Comparison of ENCODE assay signal across 14 cellular contexts in the genomic region with DNA sequence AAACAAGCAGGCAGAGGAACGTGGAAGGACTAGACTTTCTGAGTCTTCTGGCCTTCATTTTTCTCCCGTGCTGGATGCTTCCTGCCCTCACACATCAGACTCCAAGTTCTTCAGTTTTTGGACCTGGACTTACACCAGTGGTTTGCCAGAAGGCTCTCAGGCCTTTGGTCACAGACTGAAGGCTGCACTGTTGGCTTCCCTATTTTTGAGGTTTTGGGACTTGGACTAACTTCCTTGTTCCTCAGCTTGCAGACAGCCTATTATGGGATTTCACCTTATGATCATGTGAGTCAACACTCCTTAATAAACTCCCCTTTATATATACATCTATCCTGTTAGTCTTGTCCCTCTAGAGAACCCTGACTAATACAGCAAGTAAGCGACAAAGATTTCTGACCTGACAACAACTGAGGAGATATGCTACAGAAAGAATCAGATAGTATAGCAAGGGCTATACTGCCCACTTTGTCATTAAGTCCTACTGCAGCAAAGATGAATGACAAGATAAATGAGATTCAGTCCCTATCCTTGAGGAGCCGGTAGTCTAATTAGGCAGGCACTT. TPM values are rescaled to one million over a fixed set of nuclear protein-coding genes. Genes with fewer than 3 reads are reported as not detected.
DNase-seq lines count a peak whose midpoint lies in the region; ATAC-seq and TF ChIP-seq lines count a peak whose summit lies in the region.
"Had no signal": no experiment of that assay in that cellular context is flagged by ENCODE, and none has a peak within 500 bp of the region (broad histone marks: within the 10 kb centered on the region; RNA-seq: fewer than 3 reads in every experiment).

No MANE protein-coding gene starts in this region.

- H3K9me3 Mint-ChIP-seq in CD14-positive monocyte = no peaks in the 10 kb centered on the region
- H3K9me3 Mint-ChIP-seq in brain = peaks cover 0 to 3% (median 0%) of the 10 kb centered on the region in 5 experiments
- H3K9me3 Mint-ChIP-seq in mesothelial cell of epicardium = no peaks in the 10 kb centered on the region

- TF ChIP-seq CTCF in CD14-positive monocyte (IDR thresholded peaks at IDR 0.05) = no peak
- TF ChIP-seq CTCF in brain (conservative IDR thresholded peaks at IDR 0.05) = no peak
- TF ChIP-seq CTCF in lower leg skin (IDR thresholded peaks at IDR 0.05) = no peak
- no peak for TF ChIP-seq CTCF in mesothelial cell of epicardium (IDR thresholded peaks at IDR 0.05; ENCODE audit: unreplicated experiment)

- intact Hi-C loops in CD14-positive monocyte (cut with micrococcal nuclease) (no loop called here), lower leg skin (cut with DNase I; ENCODE audit: low total_unique reads) (no loop called here)

- H3K27ac Mint-ChIP-seq in CD14-positive monocyte (peak overlapping the region; percentile 80 to 96 (median 90)), brain (peak overlapping the region in 3 of 5 experiments; percentile 5 to 37 (median 28)), mesothelial cell of epicardium (no peak overlapping the region)

- peaks cover 92% of the 10 kb centered on the region for H3K4me1 Mint-ChIP-seq in CD14-positive monocyte
- peaks cover 85% of the 10 kb centered on the region for H3K4me1 Mint-ChIP-seq in brain
- H3K4me1 Mint-ChIP-seq in mesothelial cell of epicardium = peaks cover 43% of the 10 kb centered on the region

- H3K4me3 Mint-ChIP-seq in CD14-positive monocyte (peak overlapping the region; percentile 50 to 58), brain (peak overlapping the region in 2 of 5 experiments; percentile 3 to 35), mesothelial cell of epicardium (no peak overlapping the region)

- H3K4me3 ChIP-seq in lower leg skin (ENCODE audit: low read depth, poor library complexity, severe bottlenecking) = no peak overlapping the region
- H3K4me3 ChIP-seq: body of pancreas, SJSA1, testis had no signal

- DNase-seq in CD14-positive monocyte (ENCODE audit: low spot score) = peak; percentile 74
- DNase-seq in GDM1 (lab: John Stamatoyannopoulos, UW) = peak; percentile 11
- peak; percentile 46 for DNase-seq in pons (ENCODE audit: low spot score)
- DNase-seq in lower leg skin (ENCODE audit: low spot score in 2 of 2) = no peak
- DNase-seq in central memory CD4-positive, alpha-beta T cell = no peak
- no peak for DNase-seq in mesothelial cell of epicardium (ENCODE audit: low spot score in 2 of 2, unreplicated experiment in 2 of 2)
- DNase-seq: NCI-H1436, NCI-H526, testis had no signal

- no peak for TF ChIP-seq POLR2A in lower leg skin (IDR thresholded peaks at IDR 0.05)

- 78% methylated on average over 4 of the region's 4 CpGs for WGBS in lower leg skin, 2 donors

- no peak for ATAC-seq in GM21515 (IDR thresholded peaks at IDR 0.05; ENCODE audit: unreplicated experiment)
- ATAC-seq: body of pancreas, sciatic nerve had no signal

- H3K36me3 Mint-ChIP-seq in CD14-positive monocyte = peaks cover 76 to 91% of the 10 kb centered on the region in 2 donors
- peaks cover 54% of the 10 kb centered on the region for H3K36me3 Mint-ChIP-seq in brain
- peaks cover 20% of the 10 kb centered on the region for H3K36me3 Mint-ChIP-seq in mesothelial cell of epicardium

- H3K27me3 Mint-ChIP-seq in CD14-positive monocyte (ENCODE audit: low read depth in 3 of 3) (no peaks in the 10 kb centered on the region), brain (peaks cover 3% of the 10 kb centered on the region), mesothelial cell of epicardium (ENCODE audit: low read depth) (no peaks in the 10 kb centered on the region)

RNA-seq across cellular contexts. Expression of a gene that starts 7.2 kb away (rescaled TPM):
- polyA plus RNA-seq in CD14-positive monocyte (100 to 1,000 TPM; 249 to 272 TPM), brain (ENCODE audit: insufficient read depth, low read depth, low replicate concordance) (25.9 TPM)
- total RNA-seq in lower leg skin (10 to 100 TPM; 14.0 to 42.6 (median 28.7) TPM), mesothelial cell of epicardium (48.7 to 53.8 TPM (median 48.9 TPM) in 3 replicates)

Comparison
In these comparisons a context has a peak if more than half of its experiments do, and no peak if none do; other contexts are left out.
1. DNase-seq: peak in CD14-positive monocyte (single experiment), GDM1 (single experiment) and pons (single experiment); none in lower leg skin (0 of 2), central memory CD4-positive, alpha-beta T cell (single experiment) and mesothelial cell of epicardium (0 of 2).